ENCODE assay signal across 8 cellular contexts in genomic region chr1:222712253-222713090, GRCh38. TPM values are rescaled to one million over a fixed set of nuclear protein-coding genes. Genes with fewer than 3 reads are reported as not detected.
DNase-seq lines count a peak whose midpoint lies in the region; ATAC-seq, FAIRE-seq and TF ChIP-seq lines count a peak whose summit lies in the region.

Gene AIDA (minus strand): TSS chr1:222712491. CDS start chr1:222712317, 174 bp downstream.
A gene with protein sequence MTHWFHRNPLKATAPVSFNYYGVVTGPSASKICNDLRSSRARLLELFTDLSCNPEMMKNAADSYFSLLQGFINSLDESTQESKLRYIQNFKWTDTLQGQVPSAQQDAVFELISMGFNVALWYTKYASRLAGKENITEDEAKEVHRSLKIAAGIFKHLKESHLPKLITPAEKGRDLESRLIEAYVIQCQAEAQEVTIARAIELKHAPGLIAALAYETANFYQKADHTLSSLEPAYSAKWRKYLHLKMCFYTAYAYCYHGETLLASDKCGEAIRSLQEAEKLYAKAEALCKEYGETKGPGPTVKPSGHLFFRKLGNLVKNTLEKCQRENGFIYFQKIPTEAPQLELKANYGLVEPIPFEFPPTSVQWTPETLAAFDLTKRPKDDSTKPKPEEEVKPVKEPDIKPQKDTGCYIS (plus strand): TSS chr1:222712564. CDS start chr1:222715700, 3,136 bp downstream.

- peak within 1 kb of the TSS; percentile 95 for H3K4me3 ChIP-seq in NB4 (ENCODE audit: low read depth, low read length)

- peaks cover 25% of the 10 kb centered on the region for H3K36me3 Mint-ChIP-seq in activated naive CD4-positive, alpha-beta T cell treated with anti-CD3 and anti-CD28 coated beads for 36 hours (ENCODE audit: low read depth)

- intact Hi-C loops in activated naive CD4-positive, alpha-beta T cell treated with anti-CD3 and anti-CD28 coated beads for 36 hours (cut with micrococcal nuclease), result loop anchor here (1.0 to 10.0 kb wide), 10 partner anchors 57 to 1472 kb away; partner anchors contain the start of genes DEGS1, DISP1, DUSP10 and FBXO28

- H3K4me3 Mint-ChIP-seq in activated naive CD4-positive, alpha-beta T cell treated with anti-CD3 and anti-CD28 coated beads for 36 hours, result peak within 1 kb of the TSS; percentile 100

- peak; percentile 14 for TF ChIP-seq POLR2A in NB4 (IDR thresholded peaks at IDR 0.05; ENCODE audit: extremely low read depth, insufficient read length)

- no peaks in the 10 kb centered on the region for H3K9me3 Mint-ChIP-seq in activated naive CD4-positive, alpha-beta T cell treated with anti-CD3 and anti-CD28 coated beads for 36 hours

- TF ChIP-seq CTCF in NB4 (IDR thresholded peaks at IDR 0.05; ENCODE audit: low read depth, low read length), result no peak

- peak; percentile 66 for DNase-seq in GM04504 (ENCODE audit: low read depth)
- peak; percentile 90 for DNase-seq in NB4 (ENCODE audit: low read depth)
- DNase-seq in SK-N-DZ (ENCODE audit: low spot score), result peak; percentile 83
- peak; percentile 95 for DNase-seq in activated naive CD4-positive, alpha-beta T cell treated with anti-CD3 and anti-CD28 coated beads for 36 hours
- DNase-seq in frontal cortex (ENCODE audit: low spot score in 2 of 2), result peak; percentile 87 to 88
- peak; percentile 54 to 99 (median 92) for DNase-seq in nucleus accumbens (lab: John Stamatoyannopoulos, UW)
- peak; percentile 95 for DNase-seq in superior temporal gyrus (ENCODE audit: extremely low spot score)

- H3K27me3 Mint-ChIP-seq in activated naive CD4-positive, alpha-beta T cell treated with anti-CD3 and anti-CD28 coated beads for 36 hours (ENCODE audit: low read depth), result no peaks in the 10 kb centered on the region

- CTCF ChIA-PET in activated naive CD4-positive, alpha-beta T cell treated with anti-CD3 and anti-CD28 coated beads for 36 hours (lab: Charles Lee), result interaction anchor here (0.6 to 1.1 kb wide), 5 partner anchors 9 to 1607 kb away, joined by 3 to 4 read pairs (median 3); no protein-coding TSS in a partner anchor

- peak; percentile 84 for ATAC-seq in HG02571 (IDR thresholded peaks at IDR 0.05; ENCODE audit: unreplicated experiment)

- peak within 1 kb of the TSS; percentile 98 for H3K27ac Mint-ChIP-seq in activated naive CD4-positive, alpha-beta T cell treated with anti-CD3 and anti-CD28 coated beads for 36 hours

- FAIRE-seq in frontal cortex (lab: Jason Lieb, UNC), result no peak

- H3K4me1 Mint-ChIP-seq in activated naive CD4-positive, alpha-beta T cell treated with anti-CD3 and anti-CD28 coated beads for 36 hours (ENCODE audit: low read depth), result peaks cover 41% of the 10 kb centered on the region

RNA-seq across cellular contexts. Expression of gene AIDA, which starts in this region (rescaled TPM):
- 16.5 and 21.4 TPM in 2 replicates for polyA plus RNA-seq in SK-N-DZ (2014; cell fraction: cytosol; rRNA removed)
- polyA plus RNA-seq in SK-N-DZ (2014; cell fraction: nucleus; rRNA removed), result 11.9 and 15.7 TPM in 2 replicates
- total RNA-seq in activated naive CD4-positive, alpha-beta T cell treated with anti-CD3 and anti-CD28 coated beads for 36 hours, result 10 to 100 TPM; 67.3 to 68.2 TPM
- 25.7 TPM for total RNA-seq in frontal cortex

RNA-seq across cellular contexts. Expression of the second gene that starts in this region (rescaled TPM):
- 18.4 and 32.4 TPM in 2 replicates for polyA plus RNA-seq in SK-N-DZ (2014; cell fraction: cytosol; rRNA removed)
- 5.2 and 13.7 TPM in 2 replicates for polyA plus RNA-seq in SK-N-DZ (2014; cell fraction: nucleus; rRNA removed)
- 10 to 100 TPM; 35.7 to 37.2 TPM for total RNA-seq in activated naive CD4-positive, alpha-beta T cell treated with anti-CD3 and anti-CD28 coated beads for 36 hours
- 66.0 TPM for total RNA-seq in frontal cortex

Comparison
In these comparisons a context has a peak if more than half of its experiments do, and no peak if none do; other contexts are left out.
1. Peak in every context shown above with its lines: DNase-seq, ATAC-seq and H3K4me3 ChIP-seq.